In the genomic region with DNA sequence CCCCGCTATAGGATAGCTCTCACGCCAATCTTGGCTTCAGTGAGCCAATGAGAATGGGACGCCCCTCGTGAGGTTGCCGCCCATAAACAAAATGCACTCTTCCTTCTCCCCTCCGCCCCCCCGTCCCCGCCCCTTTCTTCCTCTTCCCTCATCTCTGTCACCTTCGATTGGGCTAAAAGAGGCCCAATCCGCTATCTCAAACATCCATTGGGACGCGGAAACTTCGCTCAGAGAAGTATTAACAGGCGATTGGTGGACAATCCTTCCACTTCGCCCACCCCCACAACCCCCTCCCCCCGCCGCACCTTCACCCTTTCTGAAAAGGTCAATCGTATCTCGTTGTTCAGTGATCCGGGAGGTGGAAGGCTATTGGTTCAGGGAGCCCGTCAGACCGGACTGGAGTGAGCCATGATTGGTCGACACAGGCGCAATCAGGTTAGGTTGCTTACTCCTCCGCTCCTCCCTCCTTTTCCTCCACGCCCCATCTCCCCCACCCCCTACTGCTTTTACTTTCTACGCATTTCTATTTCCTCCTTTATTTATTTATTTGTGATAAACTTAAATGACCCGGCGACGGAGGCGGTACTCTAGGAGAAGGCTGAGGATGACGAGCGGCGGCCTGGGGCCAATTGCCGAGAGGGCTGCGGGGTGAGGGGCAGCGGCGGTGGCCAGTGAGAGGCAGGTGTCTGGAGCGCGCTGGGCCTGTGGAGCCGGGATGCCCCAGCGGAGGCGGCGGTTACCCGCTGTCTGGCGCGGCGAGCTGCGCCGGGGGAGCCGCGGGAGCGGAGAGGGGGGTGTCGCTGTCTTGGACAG, we compare ENCODE assay signal across 8 cellular contexts. TPM values are rescaled to one million over a fixed set of nuclear protein-coding genes. Genes with fewer than 3 reads are reported as not detected.
DNase-seq lines count a peak whose midpoint lies in the region; ATAC-seq, FAIRE-seq and TF ChIP-seq lines count a peak whose summit lies in the region.

No MANE protein-coding gene starts in this region.

- DNase-seq in ELF-1 (ENCODE audit: low read depth, low spot score) (peak; percentile 99), H54 (ENCODE audit: insufficient read length, low spot score) (peak; percentile 72), LoVo (ENCODE audit: low spot score) (peak; percentile 96), fibroblast of pulmonary artery (ENCODE audit: low read depth) (peak; percentile 100), natural killer cell (peak; percentile 92)
- peak; percentile 98 for DNase-seq in activated effector memory CD4-positive, alpha-beta T cell treated with anti-CD3 and anti-CD28 coated beads, Interleukin-2, amount 50 U/mL, for 16 hours
- peak; percentile 94 to 100 (median 99) for DNase-seq in stimulated activated naive CD4-positive, alpha-beta T cell (lab: John Stamatoyannopoulos, UW)

- intact Hi-C loops in natural killer cell (cut with micrococcal nuclease): loop anchor here (1.0 to 5.0 kb wide), 9 partner anchors 47 to 1450 kb away; partner anchors contain the start of genes ATP6V1A, CCDC191, NAA50 and QTRT2

- H3K4me1 Mint-ChIP-seq in natural killer cell: peaks cover 18 to 19% of the 10 kb centered on the region in 2 donors

- no peak for TF ChIP-seq CTCF in fibroblast of pulmonary artery (IDR thresholded peaks at IDR 0.05; ENCODE audit: low read length, missing control alignments)
- no peak for TF ChIP-seq CTCF in natural killer cell (IDR thresholded peaks at IDR 0.05)

- peak; percentile 99 for FAIRE-seq in H54 (lab: Jason Lieb, UNC)

- H3K9me3 Mint-ChIP-seq in natural killer cell: no peaks in the 10 kb centered on the region

- peak; percentile 56; the same call in 1 of the 2 replicates for TF ChIP-seq POLR2A in H54 (IDR thresholded peaks at IDR 0.05; ENCODE audit: low read depth, low read length)
- TF ChIP-seq POLR2A in Raji (IDR thresholded peaks at IDR 0.05; ENCODE audit: insufficient read depth, low read depth, low read length): peak; percentile 77

- no peaks in the 10 kb centered on the region for H3K27me3 Mint-ChIP-seq in natural killer cell (ENCODE audit: low read depth in 2 of 2)

- H3K27ac Mint-ChIP-seq in natural killer cell: peak overlapping the region; percentile 90 to 99

- H3K4me3 Mint-ChIP-seq in natural killer cell: peak overlapping the region; percentile 93

- H3K36me3 Mint-ChIP-seq in natural killer cell: no peaks in the 10 kb centered on the region

- peak overlapping the region; percentile 83 for H3K4me3 ChIP-seq in fibroblast of pulmonary artery (replicated peaks; ENCODE audit: low read depth, low read length)

- peak; percentile 71 to 87 (median 75) for ATAC-seq in natural killer cell

RNA-seq across cellular contexts. Expression of gene ZBTB20, which starts 0.4 kb away (rescaled TPM):
- total RNA-seq in natural killer cell: 10 to 100 TPM; 52.7 to 58.3 (median 55.9) TPM

Comparison
In these comparisons a context has a peak if more than half of its experiments do, and no peak if none do; other contexts are left out.
1. Peak in every context shown above with its lines: DNase-seq, ATAC-seq and H3K4me3 ChIP-seq.